ENCODE assay signal across 9 cellular contexts in genomic region chr4:134201216-134202098, GRCh38. TPM values are rescaled to one million over a fixed set of nuclear protein-coding genes. Genes with fewer than 3 reads are reported as not detected.
DNase-seq lines count a peak whose midpoint lies in the region; ATAC-seq and TF ChIP-seq lines count a peak whose summit lies in the region.
"Had no signal": no experiment of that assay in that cellular context is flagged by ENCODE, and none has a peak within 500 bp of the region (broad histone marks: within the 10 kb centered on the region; RNA-seq: fewer than 3 reads in every experiment).

Gene PABPC4L, minus strand, starts transcription at chr4:134201789. Its CDS starts 770 bp downstream, at chr4:134201019.

- TF ChIP-seq POLR2A in Peyer's patch (IDR thresholded peaks at IDR 0.05) = no peak

- peak; percentile 40 to 66 (median 52) for ATAC-seq in psoas muscle
- ATAC-seq in HG02885 (IDR thresholded peaks at IDR 0.05; ENCODE audit: poor library complexity, unreplicated experiment) = no peak

- peaks cover 5% of the 10 kb centered on the region for H3K27me3 Mint-ChIP-seq in activated naive CD4-positive, alpha-beta T cell treated with anti-CD3 and anti-CD28 coated beads, Interleukin-2, amount 10 ng/mL, durations not matched to agents 7 days and 5 days
- H3K27me3 Mint-ChIP-seq: central memory CD8-positive, alpha-beta T cell had no signal

- DNase-seq in G401 (ENCODE audit: low spot score) (peak; percentile 12), Peyer's patch (peak in 1 of 3 donors; percentile 36), glomerular endothelial cell (ENCODE audit: extremely low read depth, low read depth, low spot score) (peak; percentile 20), psoas muscle (peak; percentile 26 to 54), LoVo (ENCODE audit: low spot score) (no peak)
- DNase-seq in activated effector memory CD4-positive, alpha-beta T cell treated with Interleukin-2 at 50 U/mL for 16 hours = no peak
- DNase-seq in activated naive CD4-positive, alpha-beta T cell treated with anti-CD3 and anti-CD28 coated beads, Interleukin-2, amount 10 ng/mL, durations not matched to agents 7 days and 5 days = no peak

- in situ Hi-C loops in G401 (cut with HindIII; ENCODE audit: low sequenced_read_pairs) = no loop called here

- CTCF ChIA-PET in activated naive CD4-positive, alpha-beta T cell treated with anti-CD3 and anti-CD28 coated beads, Interleukin-2, amount 10 ng/mL, durations not matched to agents 7 days and 5 days (lab: Charles Lee) = no interaction called here

- intact Hi-C loops in psoas muscle (cut with DNase I) = no loop called here

- H3K4me1 Mint-ChIP-seq in activated naive CD4-positive, alpha-beta T cell treated with anti-CD3 and anti-CD28 coated beads, Interleukin-2, amount 10 ng/mL, durations not matched to agents 7 days and 5 days = no peaks in the 10 kb centered on the region
- H3K4me1 Mint-ChIP-seq: central memory CD8-positive, alpha-beta T cell had no signal

- no peak for TF ChIP-seq CTCF in Peyer's patch (IDR thresholded peaks at IDR 0.05)
- no peak for TF ChIP-seq CTCF in psoas muscle (IDR thresholded peaks at IDR 0.05)

- H3K27ac ChIP-seq in Peyer's patch = peak within 1 kb of the TSS in 1 of 4 donors; percentile 66
- H3K27ac ChIP-seq in psoas muscle = peak within 1 kb of the TSS; percentile 41

- no peaks in the 10 kb centered on the region for H3K36me3 Mint-ChIP-seq in activated naive CD4-positive, alpha-beta T cell treated with anti-CD3 and anti-CD28 coated beads, Interleukin-2, amount 10 ng/mL, durations not matched to agents 7 days and 5 days

- H3K4me3 Mint-ChIP-seq in activated naive CD4-positive, alpha-beta T cell treated with anti-CD3 and anti-CD28 coated beads, Interleukin-2, amount 10 ng/mL, durations not matched to agents 7 days and 5 days = no peak within 1 kb of the TSS
- H3K4me3 Mint-ChIP-seq: central memory CD8-positive, alpha-beta T cell had no signal

- H3K9me3 Mint-ChIP-seq in activated naive CD4-positive, alpha-beta T cell treated with anti-CD3 and anti-CD28 coated beads, Interleukin-2, amount 10 ng/mL, durations not matched to agents 7 days and 5 days = peaks cover 6% of the 10 kb centered on the region

- no peaks in the 10 kb centered on the region for H3K27me3 ChIP-seq in Peyer's patch
- no peaks in the 10 kb centered on the region for H3K27me3 ChIP-seq in psoas muscle (ENCODE audit: insufficient read depth in 3 of 3, low read length in 2 of 3)

- peak within 1 kb of the TSS; percentile 18 to 55 (median 32) for H3K4me3 ChIP-seq in Peyer's patch
- H3K4me3 ChIP-seq in psoas muscle = peak within 1 kb of the TSS; percentile 68

- H3K27ac Mint-ChIP-seq in activated naive CD4-positive, alpha-beta T cell treated with anti-CD3 and anti-CD28 coated beads, Interleukin-2, amount 10 ng/mL, durations not matched to agents 7 days and 5 days = no peak within 1 kb of the TSS

- WGBS in psoas muscle, 3 donors = 0 to 3% (median 2%) methylated on average over 41 to 65 of the region's 65 CpGs

- no peaks in the 10 kb centered on the region for H3K9me3 ChIP-seq in Peyer's patch
- H3K9me3 ChIP-seq in psoas muscle = no peaks in the 10 kb centered on the region

- no peaks in the 10 kb centered on the region for H3K36me3 ChIP-seq in Peyer's patch
- H3K36me3 ChIP-seq in psoas muscle (ENCODE audit: insufficient read depth in 1 of 2, low read depth in 1 of 2) = no peaks in the 10 kb centered on the region

- H3K4me1 ChIP-seq in Peyer's patch = no peaks in the 10 kb centered on the region
- no peaks in the 10 kb centered on the region for H3K4me1 ChIP-seq in psoas muscle

RNA-seq across cellular contexts. Expression of gene PABPC4L, which starts in this region (rescaled TPM):
- total RNA-seq in G401 (2014; rRNA removed; shearing (Covaris generic)) = 1.1 and 1.4 TPM in 2 replicates
- total RNA-seq in Peyer's patch = 1 to 10 TPM in 1 of 4 donors, not detected in 3; 1.7 TPM
- 1.6 and 2.0 TPM in 2 replicates for total RNA-seq in glomerular endothelial cell
- under 1 TPM; 0.23 to 0.75 (median 0.35) TPM for total RNA-seq in psoas muscle
- under 1 TPM; 0.14 to 0.20 (median 0.18) TPM for polyA plus RNA-seq in psoas muscle

Comparison
In these comparisons a context has a peak if more than half of its experiments do, and no peak if none do; other contexts are left out.
1. Peak in DNase-seq, ATAC-seq, H3K4me3 ChIP-seq and H3K27ac ChIP-seq in psoas muscle; RNA of the gene not detected or under 1 TPM.
2. DNase-seq: peak in G401 (single experiment) and glomerular endothelial cell (single experiment); none in activated effector memory CD4-positive, alpha-beta T cell treated with Interleukin-2 at 50 U/mL for 16 hours (single experiment), activated naive CD4-positive, alpha-beta T cell treated with anti-CD3 and anti-CD28 coated beads, Interleukin-2, amount 10 ng/mL, durations not matched to agents 7 days and 5 days (single experiment) and LoVo (single experiment).